In genomic region chr10:101880190-101880573, GRCh38 we compare ENCODE assay signal across 1 cellular context.
TF ChIP-seq lines count a peak whose summit lies in the region.

No MANE protein-coding gene starts in this region.

TF ChIP-seq in SK-N-SH treated with all-trans-retinoic acid at 6 μM for 48 hours, 23 proteins besides CTCF, POLR2A, EP300 and RAD21 (continued from another document):
- TF ChIP-seq, protein P1, sequence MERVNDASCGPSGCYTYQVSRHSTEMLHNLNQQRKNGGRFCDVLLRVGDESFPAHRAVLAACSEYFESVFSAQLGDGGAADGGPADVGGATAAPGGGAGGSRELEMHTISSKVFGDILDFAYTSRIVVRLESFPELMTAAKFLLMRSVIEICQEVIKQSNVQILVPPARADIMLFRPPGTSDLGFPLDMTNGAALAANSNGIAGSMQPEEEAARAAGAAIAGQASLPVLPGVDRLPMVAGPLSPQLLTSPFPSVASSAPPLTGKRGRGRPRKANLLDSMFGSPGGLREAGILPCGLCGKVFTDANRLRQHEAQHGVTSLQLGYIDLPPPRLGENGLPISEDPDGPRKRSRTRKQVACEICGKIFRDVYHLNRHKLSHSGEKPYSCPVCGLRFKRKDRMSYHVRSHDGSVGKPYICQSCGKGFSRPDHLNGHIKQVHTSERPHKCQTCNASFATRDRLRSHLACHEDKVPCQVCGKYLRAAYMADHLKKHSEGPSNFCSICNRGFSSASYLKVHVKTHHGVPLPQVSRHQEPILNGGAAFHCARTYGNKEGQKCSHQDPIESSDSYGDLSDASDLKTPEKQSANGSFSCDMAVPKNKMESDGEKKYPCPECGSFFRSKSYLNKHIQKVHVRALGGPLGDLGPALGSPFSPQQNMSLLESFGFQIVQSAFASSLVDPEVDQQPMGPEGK (CRISPR knock-in tag; IDR thresholded peaks at IDR 0.05; ENCODE audit: borderline replicate concordance) = no peak
- TF ChIP-seq ZFP3 (CRISPR knock-in tag; IDR thresholded peaks at IDR 0.05) = no peak
TF ChIP-seq in SK-N-SH treated with all-trans-retinoic acid at 6 μM for 48 hours: peak in this region for 0.
